In the genomic region with DNA sequence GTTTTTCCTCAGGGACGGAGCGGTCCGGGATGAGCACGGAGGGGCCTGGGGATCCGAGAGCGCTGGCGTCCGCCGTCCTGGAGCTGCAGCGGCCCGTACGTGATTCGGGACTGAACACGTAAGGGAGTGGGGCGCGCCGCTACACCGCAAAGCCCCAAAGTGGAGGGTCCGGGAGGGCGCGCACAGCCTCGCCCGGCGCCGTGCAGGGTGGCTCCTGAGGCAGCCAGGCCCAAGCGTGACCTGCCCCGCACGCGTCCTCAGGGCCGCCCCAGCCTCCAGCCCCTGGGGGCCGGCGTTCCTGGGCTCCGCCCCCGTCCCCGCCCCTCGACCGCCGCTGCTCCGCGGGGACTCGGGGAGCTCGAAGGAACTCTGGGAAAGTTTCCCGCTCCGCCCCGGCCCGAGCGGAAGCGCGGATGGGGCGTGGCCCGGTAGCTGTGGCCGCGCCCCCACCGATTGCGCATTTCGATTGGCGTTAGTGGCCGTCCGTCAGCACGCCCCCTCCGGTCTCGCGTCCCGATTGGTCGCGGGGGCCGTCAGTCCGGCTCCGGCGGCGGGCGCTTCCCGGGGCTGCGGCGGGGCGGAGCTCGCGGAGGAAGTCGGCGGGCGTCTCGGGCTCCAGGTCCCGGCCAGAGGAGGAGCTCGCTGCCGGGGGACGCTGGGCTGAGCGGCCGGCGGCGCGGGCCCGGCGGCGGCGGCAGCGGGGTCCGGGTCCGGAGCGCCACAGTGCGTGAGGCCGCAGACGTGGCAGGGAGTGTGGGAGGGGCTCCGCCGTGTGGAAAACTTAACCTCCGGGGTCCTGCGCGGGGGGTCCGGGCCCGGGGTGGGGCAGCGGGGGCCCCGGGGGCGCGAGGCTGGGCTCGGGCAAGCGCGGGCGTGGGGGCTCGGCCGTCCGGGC, we compare ENCODE assay signal across 8 cellular contexts. TPM values are rescaled to one million over a fixed set of nuclear protein-coding genes. Genes with fewer than 3 reads are reported as not detected.
DNase-seq lines count a peak whose midpoint lies in the region; ATAC-seq and TF ChIP-seq lines count a peak whose summit lies in the region.

A gene (minus strand): TSS at position 270 of the 895 bp plus-strand sequence. CDS start 539 bp downstream, outside the sequence.
A gene (plus strand): TSS at position 620 of the 895 bp plus-strand sequence. CDS start 103 bp downstream, at position 723.

- ATAC-seq in HG02870 (IDR thresholded peaks at IDR 0.05; ENCODE audit: unreplicated experiment) (peak; percentile 84), T-cell (replicated peaks in 1 of 4) (peak; percentile 83 to 88 (median 86)), upper lobe of right lung (peak; percentile 97)

- intact Hi-C loops in left ventricle myocardium inferior (cut with micrococcal nuclease), result no loop called here
- intact Hi-C loops in upper lobe of right lung (cut with DNase I), result no loop called here

- POLR2A ChIA-PET in T-cell (lab: Charles Lee), result interaction anchor here (0.6 to 0.9 kb wide), 4 partner anchors 12 to 689 kb away, joined by 3 to 5 read pairs (median 4); no protein-coding TSS in a partner anchor

- H3K27me3 ChIP-seq in left ventricle myocardium inferior (ENCODE audit: low read depth), result no peaks in the 10 kb centered on the region
- no peaks in the 10 kb centered on the region for H3K27me3 ChIP-seq in upper lobe of right lung

- H3K27me3 Mint-ChIP-seq in T-cell (no peaks in the 10 kb centered on the region), progenitor cell of endocrine pancreas (no peaks in the 10 kb centered on the region)

- H3K27ac ChIP-seq in left ventricle myocardium inferior (replicated peaks) (peak within 1 kb of the TSS; percentile 93), upper lobe of right lung (peak within 1 kb of the TSS; percentile 81)

- no peaks in the 10 kb centered on the region for H3K9me3 Mint-ChIP-seq in T-cell
- H3K9me3 Mint-ChIP-seq in progenitor cell of endocrine pancreas (ENCODE audit: low read depth), result no peaks in the 10 kb centered on the region

- DNase-seq in GM13977 (ENCODE audit: low spot score) (peak; percentile 99), NCI-H146 (lab: John Stamatoyannopoulos, UW) (peak; percentile 99), T-cell (peak; percentile 86 to 98 (median 94)), amniotic stem cell (lab: John Stamatoyannopoulos, UW) (peak; percentile 96), left ventricle myocardium inferior (peak; percentile 99), progenitor cell of endocrine pancreas (ENCODE audit: low spot score, unreplicated experiment) (peak; percentile 99), upper lobe of right lung (peak; percentile 99)

- TF ChIP-seq CTCF in GM13977 (IDR thresholded peaks at IDR 0.05; ENCODE audit: extremely low read depth, insufficient read depth, missing control alignments) (no peak), left ventricle myocardium inferior (IDR thresholded peaks at IDR 0.05; ENCODE audit: borderline replicate concordance) (no peak), progenitor cell of endocrine pancreas (IDR thresholded peaks at IDR 0.05; ENCODE audit: unreplicated experiment) (no peak), upper lobe of right lung (IDR thresholded peaks at IDR 0.05) (no peak)

- H3K36me3 Mint-ChIP-seq in T-cell (peaks cover 22% of the 10 kb centered on the region), progenitor cell of endocrine pancreas (ENCODE audit: insufficient read depth) (peaks cover 11% of the 10 kb centered on the region)

- H3K9me3 ChIP-seq in left ventricle myocardium inferior (replicated peaks) (no peaks in the 10 kb centered on the region), upper lobe of right lung (no peaks in the 10 kb centered on the region)

- peak within 1 kb of the TSS; percentile 90 for H3K4me3 ChIP-seq in left ventricle myocardium inferior
- peak within 1 kb of the TSS; percentile 97 for H3K4me3 ChIP-seq in upper lobe of right lung

- peaks cover 69% of the 10 kb centered on the region for H3K4me1 ChIP-seq in left ventricle myocardium inferior
- peaks cover 36% of the 10 kb centered on the region for H3K4me1 ChIP-seq in upper lobe of right lung

- H3K27ac Mint-ChIP-seq in T-cell (peak within 1 kb of the TSS; percentile 81 to 83), progenitor cell of endocrine pancreas (peak within 1 kb of the TSS; percentile 93)

- H3K4me3 Mint-ChIP-seq in T-cell, result peak within 1 kb of the TSS; percentile 87 to 93 (median 90)
- H3K4me3 Mint-ChIP-seq in progenitor cell of endocrine pancreas (ENCODE audit: low read depth), result peak within 1 kb of the TSS; percentile 91

- H3K4me1 Mint-ChIP-seq in T-cell, result peaks cover 55 to 61% (median 57%) of the 10 kb centered on the region in 3 donors
- peaks cover 49% of the 10 kb centered on the region for H3K4me1 Mint-ChIP-seq in progenitor cell of endocrine pancreas (ENCODE audit: low read depth)

- in situ Hi-C loops in GM13977 (cut with MboI; ENCODE audit: low pct_unique_long_range_greater_than_20kb, low sequenced_read_pairs, unreplicated experiment), result no loop called here

- H3K36me3 ChIP-seq in left ventricle myocardium inferior (peaks cover 30% of the 10 kb centered on the region), upper lobe of right lung (peaks cover 25% of the 10 kb centered on the region)

- CTCF ChIA-PET in T-cell (lab: Charles Lee), result interaction anchor here in 1 of 2 donors (1.0 to 1.1 kb wide), 4 partner anchors 16 to 455 kb away, joined by 3 to 5 read pairs (median 3); no protein-coding TSS in a partner anchor

RNA-seq across cellular contexts. Expression of the first gene that starts in this region (rescaled TPM):
- total RNA-seq in T-cell (10 to 100 TPM in 1 of 5 donors, 1 to 10 TPM in 4; 4.7 to 11.5 (median 9.1) TPM), left ventricle myocardium inferior (2.3 TPM), progenitor cell of endocrine pancreas (16.8 and 18.0 TPM in 2 replicates), upper lobe of right lung (4.6 TPM)

RNA-seq across cellular contexts. Expression of the second gene that starts in this region (rescaled TPM):
- total RNA-seq in T-cell (10 to 100 TPM; 72.8 to 95.5 (median 86.2) TPM), left ventricle myocardium inferior (75.5 TPM), progenitor cell of endocrine pancreas (85.5 and 87.4 TPM in 2 replicates), upper lobe of right lung (73.3 TPM)

Comparison
In these comparisons a context has a peak if more than half of its experiments do, and no peak if none do; other contexts are left out.
1. Peak in every context shown above with its lines: DNase-seq, ATAC-seq, H3K4me3 ChIP-seq and H3K27ac ChIP-seq.